ENCODE assay signal across 27 cellular contexts in genomic region chr3:36497234-36497633, GRCh38.
"Had no signal": no experiment of that assay in that cellular context is flagged by ENCODE, and none has a peak within 500 bp of the region (broad histone marks: within the 10 kb centered on the region; RNA-seq: fewer than 3 reads in every experiment).

No MANE protein-coding gene starts in this region.

- H3K27ac Mint-ChIP-seq: activated CD4-positive, alpha-beta memory T cell treated with anti-CD3 and anti-CD28 coated beads for 36 hours; activated CD4-positive, alpha-beta T cell treated with anti-CD3 and anti-CD28 coated beads, Interleukin-2, amount 10 ng/mL, durations not matched to agents 7 days and 5 days; activated naive CD4-positive, alpha-beta T cell treated with anti-CD3 and anti-CD28 coated beads, Interleukin-2, amount 10 ng/mL, durations not matched to agents 7 days and 5 days; activated naive CD8-positive, alpha-beta T cell treated with anti-CD3 and anti-CD28 coated beads, Interleukin-2, amount 10 ng/mL, durations not matched to agents 7 days and 5 days; activated T-helper 2 cell treated with anti-CD3 and anti-CD28 coated beads, Interferon-gamma antibody, Interleukin-2, Interleukin-4, amounts not matched to agents 10 μg/mL and 5 μg/mL and 100 μg/mL, durations not matched to agents 14 hours and 24 hours and 36 hours had no signal

- H3K4me1 ChIP-seq: SJCRH30 had no signal

- H3K27me3 ChIP-seq: ascending aorta, brain microvascular endothelial cell, SJCRH30 had no signal

- H3K4me3 ChIP-seq: ascending aorta, K562, SJCRH30 had no signal

- H3K9me2 ChIP-seq: SK-N-SH had no signal

- ATAC-seq: K562, Panc1 had no signal

- H3K9ac ChIP-seq: SK-N-SH had no signal

- H3K4me1 Mint-ChIP-seq: activated CD4-positive, alpha-beta T cell treated with anti-CD3 and anti-CD28 coated beads, Interleukin-2, amount 10 ng/mL, durations not matched to agents 7 days and 5 days; activated naive CD4-positive, alpha-beta T cell treated with anti-CD3 and anti-CD28 coated beads, Interleukin-2, amount 10 ng/mL, durations not matched to agents 7 days and 5 days had no signal

- H3K9me3 Mint-ChIP-seq: activated CD4-positive, alpha-beta memory T cell treated with anti-CD3 and anti-CD28 coated beads for 36 hours; activated CD4-positive, alpha-beta T cell treated with anti-CD3 and anti-CD28 coated beads, Interleukin-2, amount 10 ng/mL, durations not matched to agents 7 days and 5 days; activated naive CD4-positive, alpha-beta T cell treated with anti-CD3 and anti-CD28 coated beads, Interleukin-2, amount 10 ng/mL, durations not matched to agents 7 days and 5 days; activated naive CD8-positive, alpha-beta T cell treated with anti-CD3 and anti-CD28 coated beads, Interleukin-2, amount 10 ng/mL, durations not matched to agents 7 days and 5 days; activated T-helper 2 cell treated with anti-CD3 and anti-CD28 coated beads, Interferon-gamma antibody, Interleukin-2, Interleukin-4, amounts not matched to agents 10 μg/mL and 5 μg/mL and 100 μg/mL, durations not matched to agents 14 hours and 24 hours and 36 hours had no signal

- H3K9me3 ChIP-seq: ascending aorta, SJCRH30, SK-N-SH had no signal

- H3K4me3 Mint-ChIP-seq: activated CD4-positive, alpha-beta memory T cell treated with anti-CD3 and anti-CD28 coated beads for 36 hours; activated CD4-positive, alpha-beta T cell treated with anti-CD3 and anti-CD28 coated beads, Interleukin-2, amount 10 ng/mL, durations not matched to agents 7 days and 5 days; activated naive CD4-positive, alpha-beta T cell treated with anti-CD3 and anti-CD28 coated beads, Interleukin-2, amount 10 ng/mL, durations not matched to agents 7 days and 5 days; activated naive CD8-positive, alpha-beta T cell treated with anti-CD3 and anti-CD28 coated beads, Interleukin-2, amount 10 ng/mL, durations not matched to agents 7 days and 5 days had no signal

- H3K4me2 ChIP-seq: SK-N-SH had no signal

- H3K36me3 ChIP-seq: brain microvascular endothelial cell, SJCRH30 had no signal

- H3K27ac ChIP-seq: brain microvascular endothelial cell, SJCRH30, VCaP had no signal

- DNase-seq: activated CD4-positive, alpha-beta memory T cell treated with anti-CD3 and anti-CD28 coated beads for 36 hours; activated CD4-positive, alpha-beta T cell treated with anti-CD3 and anti-CD28 coated beads, Interleukin-2, amount 10 ng/mL, durations not matched to agents 7 days and 5 days; activated CD4-positive, CD25-positive, alpha-beta regulatory T cell; activated gamma-delta T cell treated with Interleukin-2 at 50 U/mL for 16 hours; activated naive CD4-positive, alpha-beta T cell treated with anti-CD3 and anti-CD28 coated beads, Interleukin-2, amount 10 ng/mL, durations not matched to agents 7 days and 5 days; activated naive CD8-positive, alpha-beta T cell treated with anti-CD3 and anti-CD28 coated beads, Interleukin-2, amount 10 ng/mL, durations not matched to agents 7 days and 5 days; activated T-cell treated with anti-CD3 and anti-CD28 coated beads for 4 hours; activated T-cell treated with anti-CD3 and anti-CD28 coated beads, Interleukin-2, amount 50 U/mL, for 48 hours; brain microvascular endothelial cell; Karpas-422; NCI-H1105 treated with DMSO at 0.1 percent for 48 hours; NCI-H1436 treated with DMSO at 0.1 percent for 48 hours; NCI-H187; NCI-H2081; NCI-H510A treated with DMSO at 0.1 percent for 48 hours; NCI-H69; NK-92 treated with Interleukin-12 subunit alpha and Interleukin-12 subunit beta, amount 100 ng/mL, for 24 hours; Right ventricle myocardium superior; RPMI8226; SJCRH30; SK-N-SH; T-helper 1 cell had no signal

- H3K36me3 Mint-ChIP-seq: activated CD4-positive, alpha-beta memory T cell treated with anti-CD3 and anti-CD28 coated beads for 36 hours; activated naive CD4-positive, alpha-beta T cell treated with anti-CD3 and anti-CD28 coated beads, Interleukin-2, amount 10 ng/mL, durations not matched to agents 7 days and 5 days; activated naive CD8-positive, alpha-beta T cell treated with anti-CD3 and anti-CD28 coated beads, Interleukin-2, amount 10 ng/mL, durations not matched to agents 7 days and 5 days had no signal

- H3K27me3 Mint-ChIP-seq: activated CD4-positive, alpha-beta memory T cell treated with anti-CD3 and anti-CD28 coated beads for 36 hours; activated CD4-positive, alpha-beta T cell treated with anti-CD3 and anti-CD28 coated beads, Interleukin-2, amount 10 ng/mL, durations not matched to agents 7 days and 5 days had no signal
